In the genomic region with DNA sequence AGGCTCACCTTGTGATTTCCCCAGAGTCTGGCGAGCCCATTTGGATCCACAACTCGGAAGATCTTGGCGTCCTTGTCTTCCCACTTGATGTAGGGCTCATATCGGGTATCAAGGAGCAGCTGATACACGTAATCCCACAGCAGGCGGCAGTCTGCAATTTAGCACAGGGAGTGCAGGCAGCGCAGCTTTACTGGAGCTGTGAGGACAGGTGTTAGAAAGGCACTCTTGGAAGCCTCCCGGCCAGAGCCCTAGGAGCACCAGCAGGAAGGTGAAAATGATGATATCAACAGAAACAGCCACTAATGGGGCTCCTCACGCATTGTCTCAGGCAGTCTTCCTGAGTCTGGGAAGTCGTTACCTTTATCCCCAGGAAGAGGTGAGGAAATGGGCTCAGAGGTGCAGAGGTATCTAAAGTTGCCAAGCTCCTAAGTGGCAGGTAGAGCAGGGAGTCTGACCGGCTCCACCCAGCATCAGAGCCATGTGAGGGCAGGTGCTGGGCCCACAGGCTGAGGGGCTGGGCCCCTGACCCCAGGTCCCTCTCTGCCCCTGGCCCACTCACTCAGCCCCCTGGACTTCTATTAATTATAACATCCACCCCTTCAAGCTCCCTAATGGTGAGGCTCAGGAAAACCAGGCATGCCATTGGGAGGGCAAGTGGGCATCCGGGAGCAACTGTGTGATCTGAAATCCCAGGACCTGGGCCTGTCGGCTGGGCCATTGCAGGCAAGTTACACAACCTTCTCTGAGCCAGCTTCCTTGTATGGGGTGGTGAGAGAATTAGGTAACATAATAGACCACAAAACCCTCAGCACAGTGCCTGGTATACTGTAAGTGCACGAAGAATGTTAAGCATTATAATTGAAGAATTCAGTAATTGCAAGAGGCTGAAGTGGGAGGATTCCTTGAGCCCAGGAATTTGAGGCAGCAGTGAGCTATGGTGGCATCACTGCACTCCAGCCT, we compare ENCODE assay signal across 11 cellular contexts. TPM values are rescaled to one million over a fixed set of nuclear protein-coding genes. Genes with fewer than 3 reads are reported as not detected.
DNase-seq lines count a peak whose midpoint lies in the region; ATAC-seq and TF ChIP-seq lines count a peak whose summit lies in the region.
"Had no signal": no experiment of that assay in that cellular context is flagged by ENCODE, and none has a peak within 500 bp of the region (broad histone marks: within the 10 kb centered on the region; RNA-seq: fewer than 3 reads in every experiment).

No MANE protein-coding gene starts in this region.

- intact Hi-C loops in vagina (cut with DNase I) = no loop called here
- intact Hi-C loops in head of caudate nucleus (cut with DNase I) = no loop called here

- no peaks in the 10 kb centered on the region for H3K36me3 Mint-ChIP-seq in activated T-cell treated with anti-CD3 and anti-CD28 coated beads, Interleukin-2, amount 50 U/mL, for 72 hours (ENCODE audit: insufficient read depth in 2 of 2)

- H3K27me3 Mint-ChIP-seq in activated T-cell treated with anti-CD3 and anti-CD28 coated beads, Interleukin-2, amount 50 U/mL, for 72 hours (ENCODE audit: low read depth) = no peaks in the 10 kb centered on the region

- H3K9me3 ChIP-seq in BLaER1 treated with 17β-estradiol and CSF1 and Interleukin-3, amounts not matched to agents 10 nM and 100 nM (replicated peaks in 1 of 11) = no peaks in the 10 kb centered on the region
- H3K9me3 ChIP-seq in SJCRH30 (replicated peaks) (no peaks in the 10 kb centered on the region), vagina (no peaks in the 10 kb centered on the region)

- peak overlapping the region in 5 of 11 experiments; percentile 21 to 53 (median 26); a peak in 9 of 22 replicates for H3K27ac ChIP-seq in BLaER1 treated with 17β-estradiol and CSF1 and Interleukin-3, amounts not matched to agents 10 nM and 100 nM
- H3K27ac ChIP-seq in SJCRH30 (peak overlapping the region; percentile 28; the same call in 1 of the 2 replicates), vagina (no peak overlapping the region)

- no peak for ATAC-seq in activated T-cell treated with anti-CD3 and anti-CD28 coated beads, Interleukin-2, amount 50 U/mL, for 72 hours (replicated peaks in 1 of 2)

- H3K4me2 ChIP-seq in BLaER1 treated with 17β-estradiol and CSF1 and Interleukin-3, amounts not matched to agents 10 nM and 100 nM = peak overlapping the region in 8 of 11 experiments; percentile 17 to 61 (median 40); a peak in 14 of 22 replicates

- H3K4me1 ChIP-seq in BLaER1 treated with 17β-estradiol and CSF1 and Interleukin-3, amounts not matched to agents 10 nM and 100 nM = peaks cover 10 to 35% (median 20%) of the 10 kb centered on the region in 10 experiments
- H3K4me1 ChIP-seq in SJCRH30 (peaks cover 13% of the 10 kb centered on the region), vagina (no peaks in the 10 kb centered on the region)

- no peaks in the 10 kb centered on the region for H3K9me3 Mint-ChIP-seq in activated T-cell treated with anti-CD3 and anti-CD28 coated beads, Interleukin-2, amount 50 U/mL, for 72 hours
- H3K9me3 Mint-ChIP-seq: nephron had no signal

- no peak overlapping the region for H3K4me3 Mint-ChIP-seq in activated T-cell treated with anti-CD3 and anti-CD28 coated beads, Interleukin-2, amount 50 U/mL, for 72 hours

- no peak overlapping the region for H3K27ac Mint-ChIP-seq in activated T-cell treated with anti-CD3 and anti-CD28 coated beads, Interleukin-2, amount 50 U/mL, for 72 hours

- TF ChIP-seq POLR2A in vagina (IDR thresholded peaks at IDR 0.05) = no peak

- no peaks in the 10 kb centered on the region for H3K27me3 ChIP-seq in BLaER1 treated with 17β-estradiol and CSF1 and Interleukin-3, amounts not matched to agents 10 nM and 100 nM
- H3K27me3 ChIP-seq in SJCRH30 (no peaks in the 10 kb centered on the region), vagina (no peaks in the 10 kb centered on the region)

- no peak overlapping the region for H3K4me3 ChIP-seq in BLaER1 treated with 17β-estradiol and CSF1 and Interleukin-3, amounts not matched to agents 10 nM and 100 nM
- H3K4me3 ChIP-seq in SJCRH30 (no peak overlapping the region), vagina (no peak overlapping the region)

- H3K9ac ChIP-seq in BLaER1 treated with 17β-estradiol and CSF1 and Interleukin-3, amounts not matched to agents 10 nM and 100 nM = peak overlapping the region in 3 of 11 experiments; percentile 1 to 19 (median 2); a peak in 2 of 22 replicates

- no peaks in the 10 kb centered on the region for H4K20me1 ChIP-seq in BLaER1 treated with 17β-estradiol and CSF1 and Interleukin-3, amounts not matched to agents 10 nM and 100 nM

- H3K4me1 Mint-ChIP-seq in activated T-cell treated with anti-CD3 and anti-CD28 coated beads, Interleukin-2, amount 50 U/mL, for 72 hours (ENCODE audit: low read depth) = peaks cover 5% of the 10 kb centered on the region

- no peaks in the 10 kb centered on the region for H3K36me3 ChIP-seq in BLaER1 treated with 17β-estradiol and CSF1 and Interleukin-3, amounts not matched to agents 10 nM and 100 nM
- H3K36me3 ChIP-seq in SJCRH30 (no peaks in the 10 kb centered on the region), vagina (no peaks in the 10 kb centered on the region)

- peak; percentile 38 for DNase-seq in NCI-H1092 (lab: John Stamatoyannopoulos, UW)
- peak; percentile 82 to 88 for DNase-seq in SJCRH30
- DNase-seq in kidney glomerular epithelial cell (lab: John Stamatoyannopoulos, UW) = peak; percentile 84
- DNase-seq in activated gamma-delta T cell (lab: John Stamatoyannopoulos, UW) = no peak
- DNase-seq in activated T-cell treated with anti-CD3 and anti-CD28 coated beads, Interleukin-2, amount 50 U/mL, for 72 hours = no peak
- DNase-seq in vagina (ENCODE audit: extremely low spot score in 2 of 2) = no peak
- DNase-seq in head of caudate nucleus = no peak

- TF ChIP-seq CTCF in vagina (IDR thresholded peaks at IDR 0.05) = no peak

RNA-seq across cellular contexts. Expression of gene ETV7, which starts 18.3 kb away (rescaled TPM):
- not detected in 2 replicates for total RNA-seq in SJCRH30 (2014; rRNA removed; shearing (Covaris generic))
- total RNA-seq in activated T-cell treated with anti-CD3 and anti-CD28 coated beads, Interleukin-2, amount 50 U/mL, for 72 hours = 1 to 10 TPM; 1.4 to 7.4 TPM
- 2.2 TPM for total RNA-seq in vagina

RNA-seq across cellular contexts. Expression of gene BNIP5, which starts 32.5 kb away (rescaled TPM):
- 0.04 TPM in 1 of 2 replicates, not detected in the other for total RNA-seq in SJCRH30 (2014; rRNA removed; shearing (Covaris generic))
- not detected for total RNA-seq in activated T-cell treated with anti-CD3 and anti-CD28 coated beads, Interleukin-2, amount 50 U/mL, for 72 hours
- not detected for total RNA-seq in vagina
- total RNA-seq: activated CD8-positive, alpha-beta memory T cell treated with anti-CD3 and anti-CD28 coated beads for 36 hours; NCI-H460 had no signal

Comparison
In these comparisons a context has a peak if more than half of its experiments do, and no peak if none do; other contexts are left out.
1. DNase-seq: peak in NCI-H1092 (single experiment), SJCRH30 (2 of 2) and kidney glomerular epithelial cell (single experiment); none in activated gamma-delta T cell (single experiment), activated T-cell treated with anti-CD3 and anti-CD28 coated beads, Interleukin-2, amount 50 U/mL, for 72 hours (0 of 2), vagina (0 of 2) and head of caudate nucleus (0 of 42).